In genomic region chr11:17740649-17741235, GRCh38 we compare ENCODE assay signal across 32 cellular contexts. TPM values are rescaled to one million over a fixed set of nuclear protein-coding genes. Genes with fewer than 3 reads are reported as not detected.
"Had no signal": no experiment of that assay in that cellular context is flagged by ENCODE, and none has a peak within 500 bp of the region (broad histone marks: within the 10 kb centered on the region; RNA-seq: fewer than 3 reads in every experiment).

No MANE protein-coding gene starts in this region.

- ATAC-seq: activated CD4-positive, alpha-beta T cell treated with anti-CD3 and anti-CD28 coated beads for 36 hours; activated naive CD4-positive, alpha-beta T cell treated with anti-CD3 and anti-CD28 coated beads, Interleukin-2, amount 50 U/mL, for 72 hours; gastrocnemius medialis; left ventricle myocardium superior; mucosa of descending colon; natural killer cell treated with Interleukin-12 subunit alpha and Interleukin-12 subunit beta and Interleukin-15 and Interleukin-18, amount 100 ng/mL, for 72 hours; pancreas; right cardiac atrium; stimulated activated naive B cell treated with anti-CD40 and anti-IgM and Interleukin-4, amounts not matched to agents 10 μg/mL and 1 μg/mL and 100 μg/mL, for 72 hours had no signal

- DNase-seq: activated CD4-positive, alpha-beta T cell treated with anti-CD3 and anti-CD28 coated beads for 36 hours; activated CD4-positive, CD25-positive, alpha-beta regulatory T cell; activated gamma-delta T cell treated with Interleukin-2 at 50 U/mL for 16 hours; activated T-cell treated with anti-CD3 and anti-CD28 coated beads, Interleukin-2, amount 50 U/mL, for 1 hour; colonic mucosa; effector CD8-positive, alpha-beta T cell; hypothalamus; kidney glomerular epithelial cell; left ventricle myocardium superior; right cardiac atrium; stimulated activated CD4-positive, alpha-beta T cell treated with anti-CD3 and anti-CD28 coated beads, Interleukin-4, amount 100 ng/mL, for 4 hours; stimulated activated CD8-positive, alpha-beta memory T cell treated with anti-CD3 and anti-CD28 coated beads, Interleukin-4, amount 100 ng/mL, for 48 hours; stimulated activated naive B cell treated with anti-CD40 and anti-IgM and Interleukin-4, amounts not matched to agents 10 μg/mL and 1 μg/mL and 100 μg/mL, for 72 hours; stomach had no signal

- H3K36me3 ChIP-seq: breast epithelium, colonic mucosa, gastrocnemius medialis, pancreas, stomach, suprapubic skin, tibial artery had no signal

- H3K9me3 ChIP-seq: breast epithelium, colonic mucosa, gastrocnemius medialis, mucosa of descending colon, pancreas, stomach, suprapubic skin, tibial artery had no signal

- H3K4me3 ChIP-seq: breast epithelium, colonic mucosa, gastrocnemius medialis, mucosa of descending colon, pancreas, SK-N-MC, stomach, suprapubic skin, tibial artery had no signal

- H3K4me3 Mint-ChIP-seq: activated CD4-positive, alpha-beta T cell treated with anti-CD3 and anti-CD28 coated beads for 36 hours; activated T-helper 1 cell treated with anti-CD3 and anti-CD28 coated beads, Interleukin-12 subunit alpha, Interleukin-12 subunit beta, Interleukin-2, Interleukin-4 antibody, amounts not matched to agents 30 ng/mL and 10 ng/mL and 1 ng/mL, durations not matched to agents 14 hours and 24 hours and 36 hours; central memory CD8-positive, alpha-beta T cell; natural killer cell treated with Interleukin-12 subunit alpha and Interleukin-12 subunit beta and Interleukin-15 and Interleukin-18, amount 100 ng/mL, for 72 hours; stimulated activated naive B cell treated with anti-CD40 and anti-IgM and Interleukin-4, amounts not matched to agents 10 μg/mL and 1 μg/mL and 100 μg/mL, for 72 hours had no signal

- H3K27ac Mint-ChIP-seq: activated CD4-positive, alpha-beta T cell treated with anti-CD3 and anti-CD28 coated beads for 36 hours; activated naive CD4-positive, alpha-beta T cell treated with anti-CD3 and anti-CD28 coated beads, Interleukin-2, amount 50 U/mL, for 72 hours; activated T-helper 1 cell treated with anti-CD3 and anti-CD28 coated beads, Interleukin-12 subunit alpha, Interleukin-12 subunit beta, Interleukin-2, Interleukin-4 antibody, amounts not matched to agents 30 ng/mL and 10 ng/mL and 1 ng/mL, durations not matched to agents 14 hours and 24 hours and 36 hours; natural killer cell treated with Interleukin-12 subunit alpha and Interleukin-12 subunit beta and Interleukin-15 and Interleukin-18, amount 100 ng/mL, for 72 hours; stimulated activated naive B cell treated with anti-CD40 and anti-IgM and Interleukin-4, amounts not matched to agents 10 μg/mL and 1 μg/mL and 100 μg/mL, for 72 hours had no signal

- H3K4me1 Mint-ChIP-seq: activated CD4-positive, alpha-beta T cell treated with anti-CD3 and anti-CD28 coated beads for 36 hours; central memory CD8-positive, alpha-beta T cell had no signal

- H3K27ac ChIP-seq: breast epithelium, colonic mucosa, gastrocnemius medialis, pancreas, SK-N-MC, stomach, suprapubic skin, tibial artery had no signal

- H3K9me3 Mint-ChIP-seq: activated naive CD4-positive, alpha-beta T cell treated with anti-CD3 and anti-CD28 coated beads, Interleukin-2, amount 50 U/mL, for 72 hours; activated T-helper 1 cell treated with anti-CD3 and anti-CD28 coated beads, Interleukin-12 subunit alpha, Interleukin-12 subunit beta, Interleukin-2, Interleukin-4 antibody, amounts not matched to agents 30 ng/mL and 10 ng/mL and 1 ng/mL, durations not matched to agents 14 hours and 24 hours and 36 hours; central memory CD8-positive, alpha-beta T cell; natural killer cell treated with Interleukin-12 subunit alpha and Interleukin-12 subunit beta and Interleukin-15 and Interleukin-18, amount 100 ng/mL, for 72 hours had no signal

- H3K36me3 Mint-ChIP-seq: natural killer cell treated with Interleukin-12 subunit alpha and Interleukin-12 subunit beta and Interleukin-15 and Interleukin-18, amount 100 ng/mL, for 72 hours had no signal

- H3K4me1 ChIP-seq: breast epithelium, colonic mucosa, pancreas had no signal

RNA-seq across cellular contexts. Expression of gene KCNC1, which starts 6.2 kb away (rescaled TPM):
- total RNA-seq: activated CD4-positive, alpha-beta T cell treated with anti-CD3 and anti-CD28 coated beads for 36 hours; activated naive CD4-positive, alpha-beta T cell treated with anti-CD3 and anti-CD28 coated beads, Interleukin-2, amount 50 U/mL, for 72 hours; activated T-helper 1 cell treated with anti-CD3 and anti-CD28 coated beads, Interleukin-12 subunit alpha, Interleukin-12 subunit beta, Interleukin-2, Interleukin-4 antibody, amounts not matched to agents 30 ng/mL and 10 ng/mL and 1 ng/mL, durations not matched to agents 14 hours and 24 hours and 36 hours; dermis microvascular lymphatic vessel endothelial cell; epithelial cell of proximal tubule; left ventricle myocardium superior; lung microvascular endothelial cell; mesenteric fat pad; natural killer cell treated with Interleukin-12 subunit alpha and Interleukin-12 subunit beta and Interleukin-15 and Interleukin-18, amount 100 ng/mL, for 72 hours; pulmonary artery endothelial cell; suprapubic skin; T-helper 1 cell treated with Interleukin-12 subunit alpha and Interleukin-12 subunit beta and Interleukin-4 antibody, amounts not matched to agents 30 ng/mL and 1 ng/mL, for 36 hours; ureter had no signal

RNA-seq across cellular contexts. Expression of gene MYOD1, which starts 21.4 kb away (rescaled TPM):
- total RNA-seq: activated CD4-positive, alpha-beta T cell treated with anti-CD3 and anti-CD28 coated beads for 36 hours; activated naive CD4-positive, alpha-beta T cell treated with anti-CD3 and anti-CD28 coated beads, Interleukin-2, amount 50 U/mL, for 72 hours; activated T-helper 1 cell treated with anti-CD3 and anti-CD28 coated beads, Interleukin-12 subunit alpha, Interleukin-12 subunit beta, Interleukin-2, Interleukin-4 antibody, amounts not matched to agents 30 ng/mL and 10 ng/mL and 1 ng/mL, durations not matched to agents 14 hours and 24 hours and 36 hours; breast epithelium; colonic mucosa; dermis microvascular lymphatic vessel endothelial cell; epithelial cell of proximal tubule; left ventricle myocardium superior; lung microvascular endothelial cell; mesenteric fat pad; mucosa of descending colon; natural killer cell treated with Interleukin-12 subunit alpha and Interleukin-12 subunit beta and Interleukin-15 and Interleukin-18, amount 100 ng/mL, for 72 hours; pancreas; pulmonary artery endothelial cell; right cardiac atrium; stomach; suprapubic skin; T-helper 1 cell treated with Interleukin-12 subunit alpha and Interleukin-12 subunit beta and Interleukin-4 antibody, amounts not matched to agents 30 ng/mL and 1 ng/mL, for 36 hours; ureter had no signal
- polyA plus RNA-seq: pancreas, right cardiac atrium, stomach had no signal
